Comparison of ENCODE assay signal across 26 cellular contexts in the genomic region with DNA sequence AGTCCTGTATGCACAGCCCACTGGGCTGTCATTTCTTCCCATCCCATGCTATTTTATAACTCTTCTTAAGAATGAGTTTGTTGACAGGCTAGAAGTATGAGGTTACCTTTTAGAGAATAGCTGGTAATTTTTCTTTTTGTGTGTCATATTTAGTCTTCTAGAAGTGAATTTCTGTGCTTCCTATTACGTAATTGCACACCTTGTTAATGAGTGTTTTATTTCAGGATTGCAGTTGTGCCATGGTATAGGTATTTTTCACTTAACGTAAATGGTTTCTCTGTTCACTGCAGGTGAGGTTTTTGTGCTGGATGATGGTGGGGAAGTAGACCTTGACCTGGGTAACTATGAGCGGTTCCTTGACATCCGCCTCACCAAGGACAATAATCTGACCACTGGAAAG. TPM values are rescaled to one million over a fixed set of nuclear protein-coding genes. Genes with fewer than 3 reads are reported as not detected.
A peak's percentile ranks its signal among the peaks of the same experiment; 100 is the strongest.
DNase-seq lines count a peak whose midpoint lies in the region; ATAC-seq and TF ChIP-seq lines count a peak whose summit lies in the region.
"Had no signal": no experiment of that assay in that cellular context is flagged by ENCODE, and none has a peak within 500 bp of the region (broad histone marks: within the 10 kb centered on the region; RNA-seq: fewer than 3 reads in every experiment).

No MANE protein-coding gene starts in this region.

- H4K20me1 ChIP-seq in neural progenitor cell (ENCODE audit: low read depth), result peaks cover 48% of the 10 kb centered on the region

- TF ChIP-seq CTCF in neural progenitor cell (IDR thresholded peaks at IDR 0.05), result no peak

- H3K27me3 ChIP-seq in neural progenitor cell (no peaks in the 10 kb centered on the region), MG63 (no peaks in the 10 kb centered on the region)
- H3K27me3 ChIP-seq: body of pancreas, vagina had no signal

- H3K4me3 ChIP-seq in neural progenitor cell, result no peak overlapping the region
- H3K4me3 ChIP-seq in MG63, result no peak overlapping the region
- H3K4me3 ChIP-seq: body of pancreas, vagina had no signal

- peaks cover 2% of the 10 kb centered on the region for H3F3A ChIP-seq in neural progenitor cell (ENCODE audit: low read depth)

- H3K27ac Mint-ChIP-seq in stimulated activated naive CD8-positive, alpha-beta T cell treated with anti-CD3 and anti-CD28 coated beads, Interleukin-15, Interleukin-2, amounts not matched to agents 100 ng/mL and 50 ng/mL, for 24 hours, result peak overlapping the region; percentile 92
- no peak overlapping the region for H3K27ac Mint-ChIP-seq in stimulated activated naive CD8-positive, alpha-beta T cell treated with anti-CD3 and anti-CD28 coated beads, Interleukin-15, amount 100 ng/mL, for 72 hours
- peak overlapping the region; percentile 88 for H3K27ac Mint-ChIP-seq in activated naive CD8-positive, alpha-beta T cell treated with anti-CD3 and anti-CD28 coated beads for 36 hours
- H3K27ac Mint-ChIP-seq in neural progenitor cell, result no peak overlapping the region
- H3K27ac Mint-ChIP-seq: activated naive CD4-positive, alpha-beta T cell treated with anti-CD3 and anti-CD28 coated beads, Interleukin-2, amount 10 ng/mL, durations not matched to agents 7 days and 5 days; natural killer cell treated with Interleukin-12 subunit alpha and Interleukin-12 subunit beta and Interleukin-15 and Interleukin-18, amount 100 ng/mL, for 72 hours had no signal

- H3K4me1 Mint-ChIP-seq in stimulated activated naive CD8-positive, alpha-beta T cell treated with anti-CD3 and anti-CD28 coated beads, Interleukin-15, Interleukin-2, amounts not matched to agents 100 ng/mL and 50 ng/mL, for 24 hours (ENCODE audit: low read depth), result peaks cover 78% of the 10 kb centered on the region
- H3K4me1 Mint-ChIP-seq in stimulated activated naive CD8-positive, alpha-beta T cell treated with anti-CD3 and anti-CD28 coated beads, Interleukin-15, amount 100 ng/mL, for 72 hours, result peaks cover 61% of the 10 kb centered on the region
- H3K4me1 Mint-ChIP-seq in activated naive CD8-positive, alpha-beta T cell treated with anti-CD3 and anti-CD28 coated beads for 36 hours, result peaks cover 59% of the 10 kb centered on the region
- peaks cover 23% of the 10 kb centered on the region for H3K4me1 Mint-ChIP-seq in neural progenitor cell

- H3K4me1 ChIP-seq in neural progenitor cell, result peaks cover 16% of the 10 kb centered on the region

- H3K4me3 Mint-ChIP-seq in stimulated activated naive CD8-positive, alpha-beta T cell treated with anti-CD3 and anti-CD28 coated beads, Interleukin-15, Interleukin-2, amounts not matched to agents 100 ng/mL and 50 ng/mL, for 24 hours, result peak overlapping the region; percentile 95
- peak overlapping the region in 1 of 2 donors; percentile 67 for H3K4me3 Mint-ChIP-seq in stimulated activated naive CD8-positive, alpha-beta T cell treated with anti-CD3 and anti-CD28 coated beads, Interleukin-15, amount 100 ng/mL, for 72 hours
- H3K4me3 Mint-ChIP-seq in activated naive CD8-positive, alpha-beta T cell treated with anti-CD3 and anti-CD28 coated beads for 36 hours, result peak overlapping the region; percentile 57
- H3K4me3 Mint-ChIP-seq in neural progenitor cell, result peak overlapping the region; percentile 31
- H3K4me3 Mint-ChIP-seq: activated naive CD4-positive, alpha-beta T cell treated with anti-CD3 and anti-CD28 coated beads, Interleukin-2, amount 10 ng/mL, durations not matched to agents 7 days and 5 days had no signal

- no peak for DNase-seq in stimulated activated naive CD8-positive, alpha-beta T cell treated with anti-CD3 and anti-CD28 coated beads, Interleukin-15, amount 100 ng/mL, for 72 hours
- no peak for DNase-seq in activated naive CD8-positive, alpha-beta T cell treated with anti-CD3 and anti-CD28 coated beads for 36 hours
- DNase-seq in neural progenitor cell (ENCODE audit: low spot score) (no peak), MG63 (no peak)
- DNase-seq: activated CD4-positive, alpha-beta T cell treated with anti-CD3 and anti-CD28 coated beads for 1 hour; activated naive CD4-positive, alpha-beta T cell treated with anti-CD3 and anti-CD28 coated beads, Interleukin-2, amount 10 ng/mL, durations not matched to agents 7 days and 5 days; body of pancreas; CD8-positive, alpha-beta memory T cell; DND-41; effector CD8-positive, alpha-beta T cell; midbrain; NCI-H1092 treated with DMSO at 0.1 percent for 48 hours; NCI-H1930; SIG-M5; stimulated activated CD8-positive, alpha-beta memory T cell treated with anti-CD3 and anti-CD28 coated beads, Interleukin-4, amount 100 ng/mL, for 48 hours; substantia nigra had no signal

- H3K9me3 Mint-ChIP-seq in stimulated activated naive CD8-positive, alpha-beta T cell treated with anti-CD3 and anti-CD28 coated beads, Interleukin-15, Interleukin-2, amounts not matched to agents 100 ng/mL and 50 ng/mL, for 24 hours, result no peaks in the 10 kb centered on the region
- H3K9me3 Mint-ChIP-seq in stimulated activated naive CD8-positive, alpha-beta T cell treated with anti-CD3 and anti-CD28 coated beads, Interleukin-15, amount 100 ng/mL, for 72 hours, result no peaks in the 10 kb centered on the region
- no peaks in the 10 kb centered on the region for H3K9me3 Mint-ChIP-seq in activated naive CD8-positive, alpha-beta T cell treated with anti-CD3 and anti-CD28 coated beads for 36 hours
- H3K9me3 Mint-ChIP-seq in neural progenitor cell, result no peaks in the 10 kb centered on the region
- H3K9me3 Mint-ChIP-seq: activated naive CD4-positive, alpha-beta T cell treated with anti-CD3 and anti-CD28 coated beads, Interleukin-2, amount 10 ng/mL, durations not matched to agents 7 days and 5 days; CD8-positive, alpha-beta memory T cell; natural killer cell treated with Interleukin-12 subunit alpha and Interleukin-12 subunit beta and Interleukin-15 and Interleukin-18, amount 100 ng/mL, for 72 hours had no signal

- H3K27me3 Mint-ChIP-seq in stimulated activated naive CD8-positive, alpha-beta T cell treated with anti-CD3 and anti-CD28 coated beads, Interleukin-15, Interleukin-2, amounts not matched to agents 100 ng/mL and 50 ng/mL, for 24 hours, result no peaks in the 10 kb centered on the region
- no peaks in the 10 kb centered on the region for H3K27me3 Mint-ChIP-seq in stimulated activated naive CD8-positive, alpha-beta T cell treated with anti-CD3 and anti-CD28 coated beads, Interleukin-15, amount 100 ng/mL, for 72 hours
- H3K27me3 Mint-ChIP-seq in activated naive CD8-positive, alpha-beta T cell treated with anti-CD3 and anti-CD28 coated beads for 36 hours, result no peaks in the 10 kb centered on the region
- no peaks in the 10 kb centered on the region for H3K27me3 Mint-ChIP-seq in neural progenitor cell (ENCODE audit: insufficient read depth, low read depth)
- H3K27me3 Mint-ChIP-seq: activated naive CD4-positive, alpha-beta T cell treated with anti-CD3 and anti-CD28 coated beads, Interleukin-2, amount 10 ng/mL, durations not matched to agents 7 days and 5 days; CD8-positive, alpha-beta memory T cell; natural killer cell treated with Interleukin-12 subunit alpha and Interleukin-12 subunit beta and Interleukin-15 and Interleukin-18, amount 100 ng/mL, for 72 hours had no signal

- H2AFZ ChIP-seq in neural progenitor cell (replicated peaks), result no peak overlapping the region
- H2AFZ ChIP-seq: parathyroid adenoma had no signal

- H3K9ac ChIP-seq in neural progenitor cell, result no peak overlapping the region
- H3K9ac ChIP-seq: parathyroid adenoma had no signal

- ATAC-seq in stimulated activated naive CD8-positive, alpha-beta T cell treated with anti-CD3 and anti-CD28 coated beads, Interleukin-15, amount 100 ng/mL, for 72 hours, result no peak
- no peak for ATAC-seq in GM18909 (IDR thresholded peaks at IDR 0.05; ENCODE audit: poor library complexity, unreplicated experiment)
- ATAC-seq in GM18873 (IDR thresholded peaks at IDR 0.05; ENCODE audit: low FRiP score, unreplicated experiment), result no peak
- ATAC-seq: body of pancreas; esophagus mucosa; natural killer cell treated with Interleukin-12 subunit alpha and Interleukin-12 subunit beta and Interleukin-15 and Interleukin-18, amount 100 ng/mL, for 72 hours; PC-3; sciatic nerve had no signal

- H3K36me3 Mint-ChIP-seq in stimulated activated naive CD8-positive, alpha-beta T cell treated with anti-CD3 and anti-CD28 coated beads, Interleukin-15, Interleukin-2, amounts not matched to agents 100 ng/mL and 50 ng/mL, for 24 hours (ENCODE audit: low read depth), result peaks cover 91% of the 10 kb centered on the region
- H3K36me3 Mint-ChIP-seq in activated naive CD8-positive, alpha-beta T cell treated with anti-CD3 and anti-CD28 coated beads for 36 hours, result peaks cover 71% of the 10 kb centered on the region
- peaks cover 42% of the 10 kb centered on the region for H3K36me3 Mint-ChIP-seq in neural progenitor cell

- H3K4me2 ChIP-seq in neural progenitor cell, result no peak overlapping the region

- H3K9me3 ChIP-seq in neural progenitor cell (ENCODE audit: low read depth) (no peaks in the 10 kb centered on the region), MG63 (no peaks in the 10 kb centered on the region)
- H3K9me3 ChIP-seq: body of pancreas, vagina had no signal

- peaks cover 25% of the 10 kb centered on the region for H3K36me3 ChIP-seq in neural progenitor cell
- peaks cover 86% of the 10 kb centered on the region for H3K36me3 ChIP-seq in MG63

- no peak overlapping the region for H3K27ac ChIP-seq in neural progenitor cell
- H3K27ac ChIP-seq: parathyroid adenoma had no signal

- peaks cover 57% of the 10 kb centered on the region for H3K79me2 ChIP-seq in neural progenitor cell (ENCODE audit: low read depth)
- H3K79me2 ChIP-seq: parathyroid adenoma had no signal

RNA-seq across cellular contexts. Expression of gene CTPS1, which starts 5.0 kb away (rescaled TPM):
- total RNA-seq in activated naive CD8-positive, alpha-beta T cell treated with anti-CD3 and anti-CD28 coated beads for 36 hours, result 100 to 1,000 TPM; 139 TPM
- total RNA-seq in neural progenitor cell (ENCODE audit: low replicate concordance), result 73.8 and 77.6 TPM in 2 replicates
- total RNA-seq in MG63 (2014; rRNA removed; shearing (Covaris generic); ENCODE audit: low replicate concordance), result 48.3 and 53.4 TPM in 2 replicates

RNA-seq across cellular contexts. Expression of gene SLFNL1, which starts 37.0 kb away (rescaled TPM):
- total RNA-seq in activated naive CD8-positive, alpha-beta T cell treated with anti-CD3 and anti-CD28 coated beads for 36 hours, result under 1 TPM; 0.08 TPM
- 0.19 TPM in 1 of 2 replicates, not detected in the other for total RNA-seq in neural progenitor cell (ENCODE audit: low replicate concordance)
- total RNA-seq in MG63 (2014; rRNA removed; shearing (Covaris generic); ENCODE audit: low replicate concordance), result not detected in 2 replicates
- total RNA-seq: H1 had no signal

Comparison
In these comparisons a context has a peak if more than half of its experiments do, and no peak if none do; other contexts are left out.
1. H3K27ac Mint-ChIP-seq: peak in stimulated activated naive CD8-positive, alpha-beta T cell treated with anti-CD3 and anti-CD28 coated beads, Interleukin-15, Interleukin-2, amounts not matched to agents 100 ng/mL and 50 ng/mL, for 24 hours (single experiment) and activated naive CD8-positive, alpha-beta T cell treated with anti-CD3 and anti-CD28 coated beads for 36 hours (single experiment); none in stimulated activated naive CD8-positive, alpha-beta T cell treated with anti-CD3 and anti-CD28 coated beads, Interleukin-15, amount 100 ng/mL, for 72 hours (0 of 2) and neural progenitor cell (single experiment).